In genomic region chr17:82385559-82386255, GRCh38 we compare ENCODE assay signal across 26 cellular contexts. TPM values are rescaled to one million over a fixed set of nuclear protein-coding genes. Genes with fewer than 3 reads are reported as not detected.
DNase-seq lines count a peak whose midpoint lies in the region; ATAC-seq and TF ChIP-seq lines count a peak whose summit lies in the region.
"Had no signal": no experiment of that assay in that cellular context is flagged by ENCODE, and none has a peak within 500 bp of the region (broad histone marks: within the 10 kb centered on the region; RNA-seq: fewer than 3 reads in every experiment).

No MANE protein-coding gene starts in this region.

- H3K36me3 Mint-ChIP-seq in nephron progenitor cell (ENCODE audit: low read depth) (no peaks in the 10 kb centered on the region), WTC11 (no peaks in the 10 kb centered on the region)

- POLR2A ChIA-PET in WTC11 (lab: Charles Lee) = interaction anchor here (0.6 to 0.9 kb wide), 3 partner anchors 9 to 120 kb away, joined by 3 to 5 read pairs (median 3); no protein-coding TSS in a partner anchor

- H3K27ac Mint-ChIP-seq in nephron progenitor cell = no peak overlapping the region
- H3K27ac Mint-ChIP-seq in WTC11 = no peak overlapping the region
- H3K27ac Mint-ChIP-seq: activated CD4-positive, alpha-beta T cell treated with anti-CD3 and anti-CD28 coated beads, Interleukin-2, amount 10 ng/mL, durations not matched to agents 7 days and 5 days; CD4-positive, alpha-beta T cell; T-helper 2 cell treated with Interferon-gamma antibody and Interleukin-4, amounts not matched to agents 5 μg/mL and 100 μg/mL, for 36 hours had no signal

- no peaks in the 10 kb centered on the region for H3K27me3 ChIP-seq in vagina

- TF ChIP-seq CTCF in nephron progenitor cell (IDR thresholded peaks at IDR 0.05) (no peak), vagina (IDR thresholded peaks at IDR 0.05) (no peak), WTC11 (IDR thresholded peaks at IDR 0.05) (no peak)

- H3K9me3 Mint-ChIP-seq in nephron progenitor cell (no peaks in the 10 kb centered on the region), WTC11 (no peaks in the 10 kb centered on the region)
- H3K9me3 Mint-ChIP-seq: activated CD4-positive, alpha-beta T cell treated with anti-CD3 and anti-CD28 coated beads, Interleukin-2, amount 10 ng/mL, durations not matched to agents 7 days and 5 days; CD4-positive, alpha-beta T cell; T-helper 2 cell treated with Interferon-gamma antibody and Interleukin-4, amounts not matched to agents 5 μg/mL and 100 μg/mL, for 36 hours had no signal

- H3K4me1 Mint-ChIP-seq in nephron progenitor cell (peaks cover 42% of the 10 kb centered on the region), WTC11 (peaks cover 3% of the 10 kb centered on the region)

- no peaks in the 10 kb centered on the region for H3K9me3 ChIP-seq in vagina
- H3K9me3 ChIP-seq: neutrophil, transverse colon had no signal

- H3K4me3 Mint-ChIP-seq in nephron progenitor cell (no peak overlapping the region), WTC11 (no peak overlapping the region)
- H3K4me3 Mint-ChIP-seq: activated CD4-positive, alpha-beta T cell treated with anti-CD3 and anti-CD28 coated beads, Interleukin-2, amount 10 ng/mL, durations not matched to agents 7 days and 5 days; CD4-positive, alpha-beta T cell; T-helper 2 cell treated with Interferon-gamma antibody and Interleukin-4, amounts not matched to agents 5 μg/mL and 100 μg/mL, for 36 hours had no signal

- TF ChIP-seq POLR2A in vagina (IDR thresholded peaks at IDR 0.05) = no peak

- CTCF ChIA-PET in WTC11 (lab: Charles Lee) = interaction anchor here (1.1 kb wide), 1 partner anchor 25 kb away, joined by 5 read pairs; no protein-coding TSS in a partner anchor

- no peak overlapping the region for H3K4me3 ChIP-seq in vagina
- H3K4me3 ChIP-seq: transverse colon had no signal

- peaks cover 28% of the 10 kb centered on the region for H3K4me1 ChIP-seq in vagina

- ATAC-seq in Right ventricle myocardium superior (ENCODE audit: poor library complexity) (peak; percentile 15), WTC11 (no peak), HG03457 (IDR thresholded peaks at IDR 0.05; ENCODE audit: unreplicated experiment) (no peak)

- H3K27me3 Mint-ChIP-seq in nephron progenitor cell (ENCODE audit: low read depth, poor library complexity) (peaks cover 13% of the 10 kb centered on the region), WTC11 (ENCODE audit: low read depth) (peaks cover 5% of the 10 kb centered on the region)

- intact Hi-C loops in Right ventricle myocardium superior (cut with DNase I) = no loop called here
- intact Hi-C loops in cardiac septum (cut with DNase I) = loop anchor here (1.0 kb wide), 1 partner anchor 22 kb away; no protein-coding TSS in a partner anchor
- intact Hi-C loops in vagina (cut with DNase I) = no loop called here

- no peak for DNase-seq in Right ventricle myocardium superior
- DNase-seq in cardiac septum (ENCODE audit: low spot score) = no peak
- peak; percentile 78 for DNase-seq in ecto neural progenitor cell (ENCODE audit: low spot score)
- peak; percentile 48 for DNase-seq in nephron progenitor cell
- no peak for DNase-seq in vagina (ENCODE audit: extremely low spot score in 2 of 2)
- no peak for DNase-seq in WTC11 (ENCODE audit: low spot score)
- no peak for DNase-seq in activated CD4-positive, alpha-beta T cell treated with anti-CD3 and anti-CD28 coated beads for 48 hours
- DNase-seq: activated CD4-positive, alpha-beta T cell treated with anti-CD3 and anti-CD28 coated beads, Interleukin-2, amount 10 ng/mL, durations not matched to agents 7 days and 5 days; activated T-cell treated with anti-CD3 and anti-CD28 coated beads, Interleukin-2, amount 50 U/mL, for 48 hours; effector CD8-positive, alpha-beta T cell; KG1; NCI-H1417; NCI-H2029 treated with DMSO at 0.1 percent for 48 hours; NCI-H69; transverse colon had no signal

- H3K36me3 ChIP-seq in vagina = no peaks in the 10 kb centered on the region
- H3K36me3 ChIP-seq: neutrophil, transverse colon had no signal

- H3K27ac ChIP-seq in vagina = peak overlapping the region; percentile 72
- H3K27ac ChIP-seq: neutrophil, transverse colon had no signal

TF ChIP-seq in WTC11, 78 proteins besides CTCF, POLR2A, EP300 and RAD21 (continues in another document):
- no peak for TF ChIP-seq ZNF138 (CRISPR knock-in tag; conservative IDR thresholded peaks at IDR 0.05)
- TF ChIP-seq ZNF232 (CRISPR knock-in tag; IDR thresholded peaks at IDR 0.05) = no peak
- no peak for TF ChIP-seq SP1 (CRISPR knock-in tag; conservative IDR thresholded peaks at IDR 0.05)
- no peak for TF ChIP-seq PRDM15 (CRISPR knock-in tag; IDR thresholded peaks at IDR 0.05)
- no peak for TF ChIP-seq IRF1 (CRISPR knock-in tag; IDR thresholded peaks at IDR 0.05)
- TF ChIP-seq MYBL2 (CRISPR knock-in tag; IDR thresholded peaks at IDR 0.05) = no peak
- TF ChIP-seq ZNF532 (CRISPR knock-in tag; IDR thresholded peaks at IDR 0.05; ENCODE audit: borderline replicate concordance) = no peak
- TF ChIP-seq ZNF396 (CRISPR knock-in tag; IDR thresholded peaks at IDR 0.05; ENCODE audit: borderline replicate concordance) = no peak

RNA-seq across cellular contexts. Expression of gene UTS2R, which starts 14.1 kb away (rescaled TPM):
- total RNA-seq in Right ventricle myocardium superior (0.81 TPM), cardiac septum (0.51 TPM), vagina (not detected), WTC11 (2021) (0.46 to 0.76 TPM (median 0.53 TPM) in 3 replicates)
- total RNA-seq: A172; activated CD4-positive, alpha-beta T cell treated with anti-CD3 and anti-CD28 coated beads, Interleukin-2, amount 10 ng/mL, durations not matched to agents 7 days and 5 days; CD4-positive, alpha-beta T cell; epithelial cell of proximal tubule; fibroblast of villous mesenchyme; H4; kidney epithelial cell; mammary epithelial cell; RPMI7951 had no signal

RNA-seq across cellular contexts. Expression of gene TEX19, which starts 26.7 kb away (rescaled TPM):
- total RNA-seq in Right ventricle myocardium superior (not detected), cardiac septum (not detected), vagina (not detected), WTC11 (2021) (0.89 to 1.4 TPM (median 1.4 TPM) in 3 replicates)
- total RNA-seq: A172; CD4-positive, alpha-beta T cell; epithelial cell of proximal tubule; fibroblast of villous mesenchyme; kidney epithelial cell; mammary epithelial cell; transverse colon had no signal

RNA-seq across cellular contexts. Expression of gene HEXD, which starts 32.4 kb away (rescaled TPM):
- total RNA-seq in Right ventricle myocardium superior (14.8 TPM), cardiac septum (14.3 TPM), vagina (90.4 TPM), WTC11 (2021) (36.0 to 40.0 TPM (median 37.1 TPM) in 3 replicates)

RNA-seq across cellular contexts. Expression of gene OGFOD3, which starts 32.7 kb away (rescaled TPM):
- total RNA-seq in Right ventricle myocardium superior (29.9 TPM), cardiac septum (31.3 TPM), vagina (25.5 TPM), WTC11 (2021) (20.4 to 24.0 TPM (median 22.5 TPM) in 3 replicates)

RNA-seq across cellular contexts. Expression of gene SECTM1, which starts 52.1 kb away (rescaled TPM):
- total RNA-seq in Right ventricle myocardium superior (4.3 TPM), cardiac septum (2.0 TPM), vagina (37.1 TPM), WTC11 (2021) (0.14 to 0.57 TPM (median 0.22 TPM) in 3 replicates)
- total RNA-seq: kidney epithelial cell had no signal

Comparison
In these comparisons a context has a peak if more than half of its experiments do, and no peak if none do; other contexts are left out.
1. DNase-seq: peak in ecto neural progenitor cell (single experiment) and nephron progenitor cell (single experiment); none in Right ventricle myocardium superior (single experiment), cardiac septum (single experiment), vagina (0 of 2), WTC11 (single experiment) and activated CD4-positive, alpha-beta T cell treated with anti-CD3 and anti-CD28 coated beads for 48 hours (single experiment).